ENCODE assay signal across 22 cellular contexts in genomic region chr3:14674841-14675240, GRCh38. TPM values are rescaled to one million over a fixed set of nuclear protein-coding genes. Genes with fewer than 3 reads are reported as not detected.
"Had no signal": no experiment of that assay in that cellular context is flagged by ENCODE, and none has a peak within 500 bp of the region (broad histone marks: within the 10 kb centered on the region; RNA-seq: fewer than 3 reads in every experiment).

TSS of gene C3orf20 (plus strand) at chr3:14675141. CDS start at chr3:14682714, 7,573 bp downstream.

- H3K4me1 ChIP-seq: SJSA1 had no signal

- H3K4me1 Mint-ChIP-seq: activated CD4-positive, alpha-beta T cell treated with anti-CD3 and anti-CD28 coated beads, Interleukin-2, amount 10 ng/mL, durations not matched to agents 7 days and 5 days; activated naive CD8-positive, alpha-beta T cell treated with anti-CD3 and anti-CD28 coated beads for 36 hours had no signal

- H3K4me3 Mint-ChIP-seq: activated CD4-positive, alpha-beta memory T cell treated with anti-CD3 and anti-CD28 coated beads for 36 hours; activated CD4-positive, alpha-beta T cell treated with anti-CD3 and anti-CD28 coated beads, Interleukin-2, amount 10 ng/mL, durations not matched to agents 7 days and 5 days; activated naive CD4-positive, alpha-beta T cell treated with anti-CD3 and anti-CD28 coated beads for 36 hours; activated naive CD8-positive, alpha-beta T cell treated with anti-CD3 and anti-CD28 coated beads for 36 hours; activated T-cell treated with anti-CD3 and anti-CD28 coated beads, Interleukin-2, amount 50 U/mL, for 4 hours; T-helper 1 cell treated with Interleukin-12 subunit alpha and Interleukin-12 subunit beta and Interleukin-4 antibody, amounts not matched to agents 30 μg/mL and 1 μg/mL, for 36 hours had no signal

- ATAC-seq: activated T-cell treated with anti-CD3 and anti-CD28 coated beads, Interleukin-2, amount 50 U/mL, for 4 hours; PC-3; SK-N-SH treated with all-trans-retinoic acid at 6 μM for 48 hours had no signal

- DNase-seq: activated CD4-positive, alpha-beta memory T cell treated with anti-CD3 and anti-CD28 coated beads for 36 hours; activated CD4-positive, alpha-beta T cell treated with anti-CD3 and anti-CD28 coated beads, Interleukin-2, amount 10 ng/mL, durations not matched to agents 7 days and 5 days; activated CD4-positive, CD25-positive, alpha-beta regulatory T cell; activated CD8-positive, alpha-beta memory T cell treated with anti-CD3 and anti-CD28 coated beads for 24 hours; activated effector memory CD4-positive, alpha-beta T cell treated with anti-CD3 and anti-CD28 coated beads, Interleukin-2, amount 50 U/mL, for 16 hours; activated naive CD4-positive, alpha-beta T cell treated with anti-CD3 and anti-CD28 coated beads for 36 hours; activated naive CD8-positive, alpha-beta T cell treated with anti-CD3 and anti-CD28 coated beads for 36 hours; activated T-cell treated with anti-CD3 and anti-CD28 coated beads, Interleukin-2, amount 50 U/mL, for 4 hours; MM.1S; NCI-H1105; NCI-H1436; NCI-H1694 treated with DMSO at 0.1 percent for 48 hours; NCI-H2029 treated with DMSO at 0.1 percent for 48 hours; NCI-H510A treated with DMSO at 0.1 percent for 48 hours; NCI-H69; PC-3; SHP77; T-helper 9 cell had no signal

- H3K27ac ChIP-seq: SJSA1 had no signal

- H3K9me3 ChIP-seq: SJSA1 had no signal

- H3K4me3 ChIP-seq: SJSA1 had no signal

- H3K9me3 Mint-ChIP-seq: activated naive CD4-positive, alpha-beta T cell treated with anti-CD3 and anti-CD28 coated beads for 36 hours; activated naive CD8-positive, alpha-beta T cell treated with anti-CD3 and anti-CD28 coated beads for 36 hours had no signal

- H3K27me3 Mint-ChIP-seq: activated CD4-positive, alpha-beta memory T cell treated with anti-CD3 and anti-CD28 coated beads for 36 hours; activated CD4-positive, alpha-beta T cell treated with anti-CD3 and anti-CD28 coated beads, Interleukin-2, amount 10 ng/mL, durations not matched to agents 7 days and 5 days; activated naive CD8-positive, alpha-beta T cell treated with anti-CD3 and anti-CD28 coated beads for 36 hours had no signal

- H3K27me3 ChIP-seq: SJSA1 had no signal

- H3K27ac Mint-ChIP-seq: activated CD4-positive, alpha-beta memory T cell treated with anti-CD3 and anti-CD28 coated beads for 36 hours; activated CD4-positive, alpha-beta T cell treated with anti-CD3 and anti-CD28 coated beads, Interleukin-2, amount 10 ng/mL, durations not matched to agents 7 days and 5 days; activated naive CD8-positive, alpha-beta T cell treated with anti-CD3 and anti-CD28 coated beads for 36 hours; T-helper 1 cell treated with Interleukin-12 subunit alpha and Interleukin-12 subunit beta and Interleukin-4 antibody, amounts not matched to agents 30 μg/mL and 1 μg/mL, for 36 hours had no signal

RNA-seq across cellular contexts. Expression of gene C3orf20, which starts in this region (rescaled TPM):
- total RNA-seq: PC-3, SJSA1 had no signal
- polyA plus RNA-seq: adipose tissue had no signal
